1 cellular context compared by ENCODE assay signal in genomic region chr22:25402501-25403283, GRCh38.
TF ChIP-seq lines count a peak whose summit lies in the region.

No MANE protein-coding gene starts in this region.

TF ChIP-seq in HepG2, 621 proteins besides CTCF, POLR2A, EP300 and RAD21 (continued from another document and continues in another):
- no peak for TF ChIP-seq RBM39 (IDR thresholded peaks at IDR 0.05; ENCODE audit: low read depth, low read length, poor library complexity, severe bottlenecking)
- TF ChIP-seq ZNF850 (CRISPR knock-in tag; conservative IDR thresholded peaks at IDR 0.05) = peak; percentile 80; the same call in 1 of the 2 replicates
- no peak for TF ChIP-seq CCAR2 (optimal IDR thresholded peaks at IDR 0.05; ENCODE audit: low read depth, low read length)
- TF ChIP-seq ZNF275 (CRISPR knock-in tag; IDR thresholded peaks at IDR 0.05; ENCODE audit: borderline replicate concordance) = no peak
- TF ChIP-seq SOX13 (IDR thresholded peaks at IDR 0.05) = peak; percentile 91
- TF ChIP-seq SOX13 (CRISPR knock-in tag; conservative IDR thresholded peaks at IDR 0.05 in 1 of 2, IDR thresholded peaks at IDR 0.05 in 1 of 2) = peak in 1 of 2 experiments; percentile 97; a peak in 2 of 4 replicates
- TF ChIP-seq TAF1 (CRISPR knock-in tag; IDR thresholded peaks at IDR 0.05) = peak; percentile 45; the same call in 1 of the 2 replicates
- TF ChIP-seq ZNF552 (CRISPR knock-in tag; IDR thresholded peaks at IDR 0.05; ENCODE audit: borderline replicate concordance) = no peak
- no peak for TF ChIP-seq CCDC6 (CRISPR knock-in tag; IDR thresholded peaks at IDR 0.05)
- TF ChIP-seq E2F5 (CRISPR knock-in tag; conservative IDR thresholded peaks at IDR 0.05) = no peak
- TF ChIP-seq DNMT1 (CRISPR knock-in tag; IDR thresholded peaks at IDR 0.05) = no peak
- TF ChIP-seq RCOR2 (CRISPR knock-in tag; IDR thresholded peaks at IDR 0.05) = peak; percentile 100
- TF ChIP-seq BRCA1 (CRISPR knock-in tag; IDR thresholded peaks at IDR 0.05) = 0 out of 2 replicates have a peak, but pooled peaks have one; percentile 83
- no peak for TF ChIP-seq KIAA2018 (CRISPR knock-in tag; IDR thresholded peaks at IDR 0.05; ENCODE audit: borderline replicate concordance)
- peak; percentile 33; the same call in 1 of the 2 replicates for TF ChIP-seq GATA4 (IDR thresholded peaks at IDR 0.05; ENCODE audit: borderline replicate concordance, low read depth)
- no peak for TF ChIP-seq ATF6 (CRISPR knock-in tag; conservative IDR thresholded peaks at IDR 0.05)
- TF ChIP-seq ZNF777 (CRISPR knock-in tag; IDR thresholded peaks at IDR 0.05) = no peak
- TF ChIP-seq ZFY (CRISPR knock-in tag; IDR thresholded peaks at IDR 0.05) = no peak; the same call in 1 of the 2 replicates
- no peak for TF ChIP-seq TRIM22 (IDR thresholded peaks at IDR 0.05)
- TF ChIP-seq ZFX (CRISPR knock-in tag; IDR thresholded peaks at IDR 0.05; ENCODE audit: low read depth) = peak; percentile 89
- TF ChIP-seq ZBTB38 (CRISPR knock-in tag; IDR thresholded peaks at IDR 0.05) = peak; percentile 36; the same call in 1 of the 2 replicates
- 0 out of 2 replicates have a peak, but pooled peaks have one; percentile 5 for TF ChIP-seq ZBTB34 (CRISPR knock-in tag; IDR thresholded peaks at IDR 0.05)
- no peak for TF ChIP-seq ZNF703 (CRISPR knock-in tag; IDR thresholded peaks at IDR 0.05; ENCODE audit: borderline replicate concordance)
- TF ChIP-seq RARG (CRISPR knock-in tag; IDR thresholded peaks at IDR 0.05; ENCODE audit: low read depth) = no peak
- TF ChIP-seq ADNP (CRISPR knock-in tag; IDR thresholded peaks at IDR 0.05) = peak; percentile 100
- peak; percentile 71; the same call in 1 of the 2 replicates for TF ChIP-seq ZNF343 (CRISPR knock-in tag; IDR thresholded peaks at IDR 0.05)
- TF ChIP-seq ZNF253 (CRISPR knock-in tag; IDR thresholded peaks at IDR 0.05; ENCODE audit: borderline replicate concordance) = no peak
- peak; percentile 71; the same call in 1 of the 2 replicates for TF ChIP-seq PATZ1 (CRISPR knock-in tag; IDR thresholded peaks at IDR 0.05)
- peak; percentile 81; the same call in 1 of the 2 replicates for TF ChIP-seq KAT7 (CRISPR knock-in tag; IDR thresholded peaks at IDR 0.05; ENCODE audit: borderline replicate concordance)
- peak; percentile 67 for TF ChIP-seq THAP11 (CRISPR knock-in tag; IDR thresholded peaks at IDR 0.05)
- TF ChIP-seq POGK (CRISPR knock-in tag; conservative IDR thresholded peaks at IDR 0.05) = peak; percentile 47; the same call in 1 of the 2 replicates
- TF ChIP-seq SMARCC2 (IDR thresholded peaks at IDR 0.05) = no peak
- TF ChIP-seq ATF4 (CRISPR knock-in tag; IDR thresholded peaks at IDR 0.05) = no peak
- TF ChIP-seq BORCS8-MEF2B (CRISPR knock-in tag; IDR thresholded peaks at IDR 0.05) = no peak
- peak; percentile 89 for TF ChIP-seq NR2F6 (IDR thresholded peaks at IDR 0.05)
- peak; percentile 93 for TF ChIP-seq NR2F6 (CRISPR knock-in tag; IDR thresholded peaks at IDR 0.05)
- TF ChIP-seq MTF1 (CRISPR knock-in tag; IDR thresholded peaks at IDR 0.05) = no peak
